Comparison of ENCODE assay signal across 1 cellular context in genomic region chr6:169008641-169009040, GRCh38.
TF ChIP-seq lines count a peak whose summit lies in the region.

No MANE protein-coding gene starts in this region.

TF ChIP-seq in WTC11, 78 proteins besides CTCF, POLR2A, EP300 and RAD21 (continued from another document):
- TF ChIP-seq ATF6 (CRISPR knock-in tag; IDR thresholded peaks at IDR 0.05) = no peak
- TF ChIP-seq NR3C1 (CRISPR knock-in tag; conservative IDR thresholded peaks at IDR 0.05; ENCODE audit: low read depth) = no peak
